In the genomic region with DNA sequence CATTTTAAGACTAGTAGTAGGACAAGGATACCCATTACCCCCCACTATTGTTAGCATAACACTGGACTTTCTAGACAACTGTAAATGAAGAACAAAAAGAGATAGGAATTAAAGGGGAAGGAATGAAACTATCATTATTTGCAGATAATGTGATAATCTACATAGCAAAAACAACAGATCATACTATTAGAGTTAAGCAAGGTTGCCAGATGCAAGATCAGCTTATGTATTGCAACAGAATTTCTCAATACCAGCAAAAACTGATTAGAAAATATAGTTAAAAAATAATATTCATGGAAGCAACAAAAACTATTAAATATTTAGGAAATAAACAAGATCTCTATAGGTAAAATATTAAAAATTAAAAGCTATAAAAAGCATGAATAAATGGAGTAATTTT, we compare ENCODE assay signal across 24 cellular contexts.
"Had no signal": no experiment of that assay in that cellular context is flagged by ENCODE, and none has a peak within 500 bp of the region (broad histone marks: within the 10 kb centered on the region; RNA-seq: fewer than 3 reads in every experiment).

No MANE protein-coding gene starts in this region.

- H3K27ac ChIP-seq: dorsolateral prefrontal cortex, gastrocnemius medialis, left lung, neutrophil, pancreas, thyroid gland, vagina had no signal

- H3K4me2 ChIP-seq: smooth muscle cell had no signal

- H3K36me3 ChIP-seq: gastrocnemius medialis, left lung, neutrophil, pancreas, thyroid gland, vagina had no signal

- FAIRE-seq: colon, pancreas had no signal

- ATAC-seq: gastrocnemius medialis; left cardiac atrium; left lung; mucosa of descending colon; natural killer cell treated with Interleukin-12 subunit alpha and Interleukin-12 subunit beta and Interleukin-15 and Interleukin-18, amount 100 ng/mL, for 72 hours; pancreas; sciatic nerve; stimulated activated naive CD8-positive, alpha-beta T cell treated with anti-CD3 and anti-CD28 coated beads, Interleukin-15, amount 100 ng/mL, for 72 hours had no signal

- H3K27me3 ChIP-seq: dorsolateral prefrontal cortex, gastrocnemius medialis, pancreas, thyroid gland, vagina had no signal

- DNase-seq: dorsolateral prefrontal cortex; effector CD4-positive, alpha-beta T cell; foreskin fibroblast; gastrocnemius medialis; head of caudate nucleus; left cardiac atrium; left lung; mesenchymal stem cell; mucosa of descending colon; naive B cell; pancreas; stimulated activated CD4-positive, alpha-beta T cell treated with anti-CD3 and anti-CD28 coated beads, Interleukin-12 subunit alpha, Interleukin-12 subunit beta, amount 100 ng/mL, for 4 hours; stimulated activated CD4-positive, alpha-beta T cell treated with anti-CD3 and anti-CD28 coated beads, Interleukin-1b, Interleukin-23, amount 100 ng/mL, for 48 hours; stimulated activated CD4-positive, alpha-beta T cell treated with anti-CD3 and anti-CD28 coated beads, Interleukin-4, amount 100 ng/mL, for 1 hour; stimulated activated CD8-positive, alpha-beta memory T cell treated with anti-CD3 and anti-CD28 coated beads, Interleukin-4, amount 100 ng/mL, for 48 hours; stimulated activated naive CD4-positive, alpha-beta T cell; stimulated activated naive CD8-positive, alpha-beta T cell treated with anti-CD3 and anti-CD28 coated beads, Interleukin-15, amount 100 ng/mL, for 72 hours; thyroid gland had no signal

- H3K4me1 ChIP-seq: gastrocnemius medialis, left lung, pancreas, thyroid gland, vagina had no signal

- H3K9me3 ChIP-seq: gastrocnemius medialis, mucosa of descending colon, neutrophil, pancreas, thyroid gland, vagina had no signal

- H3K4me3 ChIP-seq: dorsolateral prefrontal cortex, gastrocnemius medialis, left lung, mucosa of descending colon, pancreas, smooth muscle cell, thyroid gland, vagina had no signal
